In genomic region chr9:137772281-137772873, GRCh38 we compare ENCODE assay signal across 17 cellular contexts.
DNase-seq lines count a peak whose midpoint lies in the region; ATAC-seq and TF ChIP-seq lines count a peak whose summit lies in the region.
"Had no signal": no experiment of that assay in that cellular context is flagged by ENCODE, and none has a peak within 500 bp of the region (broad histone marks: within the 10 kb centered on the region; RNA-seq: fewer than 3 reads in every experiment).

No MANE protein-coding gene starts in this region.

- no peak overlapping the region for H3K4me3 Mint-ChIP-seq in activated CD4-positive, alpha-beta T cell treated with anti-CD3 and anti-CD28 coated beads for 36 hours
- H3K4me3 Mint-ChIP-seq in activated CD4-positive, alpha-beta T cell treated with anti-CD3 and anti-CD28 coated beads, Interleukin-2, amount 10 ng/mL, durations not matched to agents 24 days and 14 days, result no peak overlapping the region

- ATAC-seq in activated CD4-positive, alpha-beta T cell treated with anti-CD3 and anti-CD28 coated beads for 36 hours, result no peak
- ATAC-seq in gastrocnemius medialis (no peak), esophagus mucosa (no peak)
- ATAC-seq: Right ventricle myocardium inferior had no signal

- H3K79me2 ChIP-seq in OCI-LY1 (ENCODE audit: insufficient read depth, low read length), result no peaks in the 10 kb centered on the region

- no peaks in the 10 kb centered on the region for H3K27me3 Mint-ChIP-seq in activated CD4-positive, alpha-beta T cell treated with anti-CD3 and anti-CD28 coated beads for 36 hours
- H3K27me3 Mint-ChIP-seq in activated CD4-positive, alpha-beta T cell treated with anti-CD3 and anti-CD28 coated beads, Interleukin-2, amount 10 ng/mL, durations not matched to agents 24 days and 14 days, result no peaks in the 10 kb centered on the region

- no peak for TF ChIP-seq POLR2A in gastrocnemius medialis (IDR thresholded peaks at IDR 0.05)

- H3K9ac ChIP-seq in OCI-LY1 (ENCODE audit: low read length), result no peak overlapping the region

- H3K36me3 ChIP-seq in OCI-LY1 (ENCODE audit: insufficient read depth, low read length) (peaks cover 86% of the 10 kb centered on the region), gastrocnemius medialis (peaks cover 0 to 38% of the 10 kb centered on the region in 2 donors)

- H3K4me3 ChIP-seq in OCI-LY1 (ENCODE audit: low read depth, low read length, poor library complexity, severe bottlenecking), result no peak overlapping the region
- H3K4me3 ChIP-seq in epithelial cell of proximal tubule (ENCODE audit: low read depth, low read length), result no peak overlapping the region
- no peak overlapping the region for H3K4me3 ChIP-seq in gastrocnemius medialis

- H3K4me2 ChIP-seq in OCI-LY1 (ENCODE audit: low read length), result no peak overlapping the region

- no peak overlapping the region for H2AFZ ChIP-seq in OCI-LY1 (ENCODE audit: low read length)

- DNase-seq in activated CD4-positive, alpha-beta T cell treated with anti-CD3 and anti-CD28 coated beads for 36 hours, result peak; percentile 24
- DNase-seq in activated CD4-positive, alpha-beta T cell treated with anti-CD3 and anti-CD28 coated beads, Interleukin-2, amount 10 ng/mL, durations not matched to agents 24 days and 14 days, result no peak
- DNase-seq in epithelial cell of proximal tubule (ENCODE audit: low read depth), result no peak
- DNase-seq in gastrocnemius medialis, result no peak
- no peak for DNase-seq in substantia nigra (lab: John Stamatoyannopoulos, UW)
- DNase-seq in GM19238 (ENCODE audit: insufficient read length, low spot score), result no peak
- DNase-seq: ACHN; activated CD4-positive, CD25-positive, alpha-beta regulatory T cell treated with anti-CD3 and anti-CD28 coated beads, Interleukin-2, amount 50 U/mL, for 72 hours; central memory CD4-positive, alpha-beta T cell; foreskin fibroblast; KBM-7; NCI-H2227 treated with DMSO at 0.1 percent for 48 hours; nucleus accumbens had no signal

- H3K9me2 ChIP-seq in OCI-LY1 (ENCODE audit: low read depth, low read length), result no peaks in the 10 kb centered on the region

- TF ChIP-seq CTCF in OCI-LY1 (IDR thresholded peaks at IDR 0.05; ENCODE audit: low read length) (peak; percentile 49; the same call in 1 of the 2 replicates), epithelial cell of proximal tubule (conservative IDR thresholded peaks at IDR 0.05; ENCODE audit: low read depth, low read length) (peak; percentile 44), gastrocnemius medialis (IDR thresholded peaks at IDR 0.05 in 4 of 5, conservative IDR thresholded peaks at IDR 0.05 in 1 of 5) (peak in 3 of 5 experiments; percentile 21 to 28 (median 27))

- POLR2A ChIA-PET in activated CD4-positive, alpha-beta T cell treated with anti-CD3 and anti-CD28 coated beads for 36 hours (lab: Charles Lee), result no interaction called here

- H3K27me3 ChIP-seq in OCI-LY1 (ENCODE audit: insufficient read depth, low read length) (no peaks in the 10 kb centered on the region), gastrocnemius medialis (no peaks in the 10 kb centered on the region)

- H3K4me1 ChIP-seq in OCI-LY1 (ENCODE audit: insufficient read depth, low read length, severe bottlenecking) (no peaks in the 10 kb centered on the region), gastrocnemius medialis (no peaks in the 10 kb centered on the region)

- intact Hi-C loops in activated CD4-positive, alpha-beta T cell treated with anti-CD3 and anti-CD28 coated beads for 36 hours (cut with DNase I, micrococcal nuclease), result loop anchor here in 1 of 2 experiments (5.0 kb wide), 1 partner anchor 100 kb away; no protein-coding TSS in a partner anchor
- intact Hi-C loops in activated CD4-positive, alpha-beta T cell treated with anti-CD3 and anti-CD28 coated beads, Interleukin-2, amount 10 ng/mL, durations not matched to agents 24 days and 14 days (cut with micrococcal nuclease), result loop anchor here (5.0 kb wide), 1 partner anchor 100 kb away; no protein-coding TSS in a partner anchor
- intact Hi-C loops in gastrocnemius medialis (cut with DNase I; ENCODE audit: low total_unique reads), result no loop called here

- CTCF ChIA-PET in activated CD4-positive, alpha-beta T cell treated with anti-CD3 and anti-CD28 coated beads for 36 hours (lab: Charles Lee), result interaction anchor here (0.6 to 1.5 kb wide), 2 partner anchors 26 to 99 kb away, joined by 3 to 5 read pairs; no protein-coding TSS in a partner anchor

- no peak overlapping the region for H3K27ac Mint-ChIP-seq in activated CD4-positive, alpha-beta T cell treated with anti-CD3 and anti-CD28 coated beads for 36 hours
- no peak overlapping the region for H3K27ac Mint-ChIP-seq in activated CD4-positive, alpha-beta T cell treated with anti-CD3 and anti-CD28 coated beads, Interleukin-2, amount 10 ng/mL, durations not matched to agents 24 days and 14 days
- H3K27ac Mint-ChIP-seq: activated T-helper 2 cell treated with anti-CD3 and anti-CD28 coated beads, Interferon-gamma antibody, Interleukin-2, Interleukin-4, amounts not matched to agents 10 μg/mL and 5 μg/mL and 100 μg/mL, durations not matched to agents 14 hours and 24 hours and 36 hours had no signal

- no peaks in the 10 kb centered on the region for H3K4me1 Mint-ChIP-seq in activated CD4-positive, alpha-beta T cell treated with anti-CD3 and anti-CD28 coated beads for 36 hours
- H3K4me1 Mint-ChIP-seq in activated CD4-positive, alpha-beta T cell treated with anti-CD3 and anti-CD28 coated beads, Interleukin-2, amount 10 ng/mL, durations not matched to agents 24 days and 14 days, result no peaks in the 10 kb centered on the region

- H3F3A ChIP-seq in OCI-LY1 (ENCODE audit: insufficient read depth, low read length), result no peaks in the 10 kb centered on the region

- no peaks in the 10 kb centered on the region for H3K9me3 Mint-ChIP-seq in activated CD4-positive, alpha-beta T cell treated with anti-CD3 and anti-CD28 coated beads for 36 hours (ENCODE audit: low read depth)
- peaks cover 7% of the 10 kb centered on the region for H3K9me3 Mint-ChIP-seq in activated CD4-positive, alpha-beta T cell treated with anti-CD3 and anti-CD28 coated beads, Interleukin-2, amount 10 ng/mL, durations not matched to agents 24 days and 14 days

- peaks cover 42% of the 10 kb centered on the region for H3K36me3 Mint-ChIP-seq in activated CD4-positive, alpha-beta T cell treated with anti-CD3 and anti-CD28 coated beads for 36 hours (ENCODE audit: low read depth)
- peaks cover 43% of the 10 kb centered on the region for H3K36me3 Mint-ChIP-seq in activated CD4-positive, alpha-beta T cell treated with anti-CD3 and anti-CD28 coated beads, Interleukin-2, amount 10 ng/mL, durations not matched to agents 24 days and 14 days (ENCODE audit: low read depth)

- H3K9me3 ChIP-seq in OCI-LY1 (ENCODE audit: low read length), result no peaks in the 10 kb centered on the region
- H3K9me3 ChIP-seq in gastrocnemius medialis, result no peaks in the 10 kb centered on the region

- H3K27ac ChIP-seq in OCI-LY1 (ENCODE audit: low read depth, low read length, poor library complexity, severe bottlenecking) (no peak overlapping the region), gastrocnemius medialis (no peak overlapping the region), substantia nigra (ENCODE audit: low read depth, low read length, poor library complexity, severe bottlenecking) (no peak overlapping the region)

- H4K20me1 ChIP-seq in OCI-LY1 (ENCODE audit: insufficient read depth, low read length), result no peaks in the 10 kb centered on the region

- in situ Hi-C loops in gastrocnemius medialis (cut with MboI; ENCODE audit: low sequenced_read_pairs in 4 of 4), result no loop called here
